14 cellular contexts compared by ENCODE assay signal in genomic region chr10:103612462-103613365, GRCh38.
DNase-seq lines count a peak whose midpoint lies in the region; ATAC-seq, FAIRE-seq and TF ChIP-seq lines count a peak whose summit lies in the region.
"Had no signal": no experiment of that assay in that cellular context is flagged by ENCODE, and none has a peak within 500 bp of the region (broad histone marks: within the 10 kb centered on the region; RNA-seq: fewer than 3 reads in every experiment).

No MANE protein-coding gene starts in this region.

- no peak overlapping the region for H3K4me3 ChIP-seq in pancreas
- H3K4me3 ChIP-seq: HAP-1 had no signal

- no peaks in the 10 kb centered on the region for H3K4me1 ChIP-seq in pancreas
- H3K4me1 ChIP-seq: HAP-1 had no signal

- intact Hi-C loops in pancreas (cut with DNase I): loop anchor here in 1 of 3 donors (10.0 kb wide), 1 partner anchor 262 kb away; no protein-coding TSS in a partner anchor

- 88 to 89% methylated on average over 17 of the region's 17 CpGs for WGBS in pancreas, 2 donors

- DNase-seq in AG20443 (ENCODE audit: low spot score) (peak; percentile 79), RKO (ENCODE audit: low spot score) (peak; percentile 21), fibroblast of gingiva (ENCODE audit: low read depth) (peak; percentile 55), pancreas (no peak), GM12892 (ENCODE audit: insufficient read length) (no peak), NCI-H1092 (lab: John Stamatoyannopoulos, UW) (no peak)
- DNase-seq: activated CD4-positive, alpha-beta T cell treated with anti-CD3 and anti-CD28 coated beads for 1 hour; naive B cell; NCI-H748 treated with DMSO at 0.1 percent for 48 hours; SK-N-SH; stimulated activated naive CD4-positive, alpha-beta T cell treated with Interleukin-2 at 50 U/mL for 16 hours had no signal

- TF ChIP-seq POLR2A in GM12892 (IDR thresholded peaks at IDR 0.05; ENCODE audit: low read depth, low read length): no peak

- H3K36me3 ChIP-seq in pancreas: no peaks in the 10 kb centered on the region
- H3K36me3 ChIP-seq: HAP-1 had no signal

- no peak overlapping the region for H3K27ac ChIP-seq in pancreas

- no peaks in the 10 kb centered on the region for H3K9me3 ChIP-seq in pancreas
- H3K9me3 ChIP-seq: HAP-1, SK-N-SH had no signal

- no peak for TF ChIP-seq CTCF in pancreas (IDR thresholded peaks at IDR 0.05)

- ATAC-seq in pancreas: peak in 3 of 4 donors; percentile 17 to 62 (median 31)
- no peak for ATAC-seq in GM18907 (IDR thresholded peaks at IDR 0.05; ENCODE audit: unreplicated experiment)
- no peak for ATAC-seq in HG03469 (IDR thresholded peaks at IDR 0.05; ENCODE audit: unreplicated experiment)

- FAIRE-seq in pancreas (lab: Jason Lieb, UNC): no peak
- FAIRE-seq in GM12892 (lab: Jason Lieb, UNC): no peak

- H3K27me3 ChIP-seq in pancreas: no peaks in the 10 kb centered on the region

Comparison
In these comparisons a context has a peak if more than half of its experiments do, and no peak if none do; other contexts are left out.
1. DNase-seq: peak in AG20443 (single experiment), RKO (single experiment) and fibroblast of gingiva (single experiment); none in pancreas (0 of 6), GM12892 (single experiment) and NCI-H1092 (single experiment).
2. ATAC-seq: peak in pancreas (3 of 4); none in GM18907 (single experiment) and HG03469 (single experiment).